ENCODE assay signal across 1 cellular context in genomic region chr1:75785964-75786853, GRCh38.
TF ChIP-seq lines count a peak whose summit lies in the region.

Gene RABGGTB (plus strand): TSS chr1:75786256. CDS start chr1:75786272, 16 bp downstream.

TF ChIP-seq in HepG2, 621 proteins besides CTCF, POLR2A, EP300 and RAD21 (continued from another document and continues in another):
- TF ChIP-seq HOMEZ (CRISPR knock-in tag; IDR thresholded peaks at IDR 0.05; ENCODE audit: low read depth): 0 out of 2 replicates have a peak, but pooled peaks have one; percentile 57
- TF ChIP-seq TAF1 (CRISPR knock-in tag; IDR thresholded peaks at IDR 0.05): peak; percentile 98
- no peak for TF ChIP-seq ATRX (CRISPR knock-in tag; IDR thresholded peaks at IDR 0.05; ENCODE audit: borderline replicate concordance)
- TF ChIP-seq ZNF33A (CRISPR knock-in tag; IDR thresholded peaks at IDR 0.05; ENCODE audit: borderline replicate concordance): 0 out of 2 replicates have a peak, but pooled peaks have one; percentile 49
- TF ChIP-seq ZSCAN5A (CRISPR knock-in tag; IDR thresholded peaks at IDR 0.05; ENCODE audit: borderline replicate concordance): peak; percentile 70; the same call in 1 of the 2 replicates
- TF ChIP-seq SIN3B (IDR thresholded peaks at IDR 0.05; ENCODE audit: low read length): peak; percentile 72
- peak; percentile 71 for TF ChIP-seq ZNF800 (CRISPR knock-in tag; IDR thresholded peaks at IDR 0.05)
- 0 out of 2 replicates have a peak, but pooled peaks have one; percentile 39 for TF ChIP-seq HDAC1 (CRISPR knock-in tag; IDR thresholded peaks at IDR 0.05)
- no peak for TF ChIP-seq ZNF513 (CRISPR knock-in tag; conservative IDR thresholded peaks at IDR 0.05)
- peak; percentile 37; the same call in 1 of the 2 replicates for TF ChIP-seq NFKB2 (CRISPR knock-in tag; IDR thresholded peaks at IDR 0.05; ENCODE audit: borderline replicate concordance)
- TF ChIP-seq NCOR1 (IDR thresholded peaks at IDR 0.05; ENCODE audit: borderline replicate concordance, low read length): peak; percentile 82
- no peak for TF ChIP-seq JUNB (CRISPR knock-in tag; IDR thresholded peaks at IDR 0.05; ENCODE audit: borderline replicate concordance)
- TF ChIP-seq HDAC2 (CRISPR knock-in tag; IDR thresholded peaks at IDR 0.05): peak; percentile 71
- peak; percentile 79 for TF ChIP-seq ZNF652 (CRISPR knock-in tag; IDR thresholded peaks at IDR 0.05; ENCODE audit: borderline replicate concordance, low read depth)
- 0 out of 2 replicates have a peak, but pooled peaks have one; percentile 64 for TF ChIP-seq IRF9 (CRISPR knock-in tag; IDR thresholded peaks at IDR 0.05; ENCODE audit: borderline replicate concordance)
- TF ChIP-seq ARID3A (IDR thresholded peaks at IDR 0.05; ENCODE audit: low read depth, low read length): peak; percentile 50; the same call in 1 of the 2 replicates
- TF ChIP-seq MIER2 (CRISPR knock-in tag; IDR thresholded peaks at IDR 0.05): no peak
- TF ChIP-seq MAF1 (CRISPR knock-in tag; IDR thresholded peaks at IDR 0.05; ENCODE audit: borderline replicate concordance): no peak; the same call in 1 of the 2 replicates
- peak; percentile 56; the same call in 1 of the 2 replicates for TF ChIP-seq NFATC3 (CRISPR knock-in tag; IDR thresholded peaks at IDR 0.05)
- no peak for TF ChIP-seq SOX6 (IDR thresholded peaks at IDR 0.05)
- TF ChIP-seq SOX6 (CRISPR knock-in tag; IDR thresholded peaks at IDR 0.05): peak; percentile 55; the same call in 1 of the 2 replicates
- TF ChIP-seq SALL1 (CRISPR knock-in tag; IDR thresholded peaks at IDR 0.05): peak; percentile 90
- TF ChIP-seq TFDP1 (CRISPR knock-in tag; IDR thresholded peaks at IDR 0.05; ENCODE audit: borderline replicate concordance): peak; percentile 67; the same call in 1 of the 2 replicates
- peak; percentile 65; the same call in 1 of the 2 replicates for TF ChIP-seq MEIS1 (CRISPR knock-in tag; IDR thresholded peaks at IDR 0.05; ENCODE audit: borderline replicate concordance)
- no peak for TF ChIP-seq ATAD3A (CRISPR knock-in tag; IDR thresholded peaks at IDR 0.05)
- TF ChIP-seq CC2D1A (CRISPR knock-in tag; IDR thresholded peaks at IDR 0.05): no peak
- no peak for TF ChIP-seq NRL (CRISPR knock-in tag; IDR thresholded peaks at IDR 0.05; ENCODE audit: borderline replicate concordance)
- TF ChIP-seq MAFK (conservative IDR thresholded peaks at IDR 0.05 in 1 of 2, IDR thresholded peaks at IDR 0.05 in 1 of 2; ENCODE audit: low read length in 2 of 2): 0 out of 4 replicates have a peak, but pooled peaks of 1 of the 2 experiments have one; percentile 22
- TF ChIP-seq NCOA2 (CRISPR knock-in tag; IDR thresholded peaks at IDR 0.05): peak; percentile 41; the same call in 1 of the 2 replicates
- TF ChIP-seq ATF1 (CRISPR knock-in tag; IDR thresholded peaks at IDR 0.05): peak; percentile 44; the same call in 1 of the 2 replicates
- TF ChIP-seq KLF13 (CRISPR knock-in tag; IDR thresholded peaks at IDR 0.05): no peak
- TF ChIP-seq ZIK1 (CRISPR knock-in tag; IDR thresholded peaks at IDR 0.05; ENCODE audit: borderline replicate concordance, low read depth): 0 out of 2 replicates have a peak, but pooled peaks have one; percentile 33
- TF ChIP-seq TRIM24 (CRISPR knock-in tag; IDR thresholded peaks at IDR 0.05): no peak
- TF ChIP-seq AGO2 (optimal IDR thresholded peaks at IDR 0.05; ENCODE audit: low read depth, low read length): no peak
- no peak for TF ChIP-seq ZNF512 (CRISPR knock-in tag; IDR thresholded peaks at IDR 0.05)
- peak; percentile 76 for TF ChIP-seq ZNF639 (CRISPR knock-in tag; conservative IDR thresholded peaks at IDR 0.05)
- TF ChIP-seq SIN3A (IDR thresholded peaks at IDR 0.05; ENCODE audit: borderline replicate concordance, low read depth, low read length): peak; percentile 84
- TF ChIP-seq ATF3 (CRISPR knock-in tag; IDR thresholded peaks at IDR 0.05): peak; percentile 50; the same call in 1 of the 2 replicates
- peak; percentile 65; the same call in 1 of the 2 replicates for TF ChIP-seq HMG20B (CRISPR knock-in tag; conservative IDR thresholded peaks at IDR 0.05)
- peak; percentile 58; the same call in 1 of the 2 replicates for TF ChIP-seq ETV5 (CRISPR knock-in tag; IDR thresholded peaks at IDR 0.05; ENCODE audit: borderline replicate concordance)
- TF ChIP-seq SIX4 (CRISPR knock-in tag; IDR thresholded peaks at IDR 0.05): peak; percentile 44; the same call in 1 of the 2 replicates
- no peak; the same call in 1 of the 2 replicates for TF ChIP-seq UBTF (CRISPR knock-in tag; IDR thresholded peaks at IDR 0.05)
- TF ChIP-seq KDM2A (CRISPR knock-in tag; IDR thresholded peaks at IDR 0.05; ENCODE audit: borderline replicate concordance, low read depth): peak; percentile 72; the same call in 1 of the 2 replicates
- peak; percentile 80; the same call in 1 of the 2 replicates for TF ChIP-seq ZNF205 (CRISPR knock-in tag; IDR thresholded peaks at IDR 0.05)
- TF ChIP-seq KDM4B (CRISPR knock-in tag; IDR thresholded peaks at IDR 0.05): no peak
- peak; percentile 23; the same call in 1 of the 2 replicates for TF ChIP-seq TBX2 (CRISPR knock-in tag; IDR thresholded peaks at IDR 0.05; ENCODE audit: borderline replicate concordance)
- no peak for TF ChIP-seq NFIC (IDR thresholded peaks at IDR 0.05; ENCODE audit: low read length)
- TF ChIP-seq ZNF567 (CRISPR knock-in tag; IDR thresholded peaks at IDR 0.05; ENCODE audit: borderline replicate concordance): 0 out of 2 replicates have a peak, but pooled peaks have one; percentile 52
- 0 out of 2 replicates have a peak, but pooled peaks have one; percentile 43 for TF ChIP-seq WIZ (CRISPR knock-in tag; IDR thresholded peaks at IDR 0.05)
